8 cellular contexts compared by ENCODE assay signal in the genomic region with DNA sequence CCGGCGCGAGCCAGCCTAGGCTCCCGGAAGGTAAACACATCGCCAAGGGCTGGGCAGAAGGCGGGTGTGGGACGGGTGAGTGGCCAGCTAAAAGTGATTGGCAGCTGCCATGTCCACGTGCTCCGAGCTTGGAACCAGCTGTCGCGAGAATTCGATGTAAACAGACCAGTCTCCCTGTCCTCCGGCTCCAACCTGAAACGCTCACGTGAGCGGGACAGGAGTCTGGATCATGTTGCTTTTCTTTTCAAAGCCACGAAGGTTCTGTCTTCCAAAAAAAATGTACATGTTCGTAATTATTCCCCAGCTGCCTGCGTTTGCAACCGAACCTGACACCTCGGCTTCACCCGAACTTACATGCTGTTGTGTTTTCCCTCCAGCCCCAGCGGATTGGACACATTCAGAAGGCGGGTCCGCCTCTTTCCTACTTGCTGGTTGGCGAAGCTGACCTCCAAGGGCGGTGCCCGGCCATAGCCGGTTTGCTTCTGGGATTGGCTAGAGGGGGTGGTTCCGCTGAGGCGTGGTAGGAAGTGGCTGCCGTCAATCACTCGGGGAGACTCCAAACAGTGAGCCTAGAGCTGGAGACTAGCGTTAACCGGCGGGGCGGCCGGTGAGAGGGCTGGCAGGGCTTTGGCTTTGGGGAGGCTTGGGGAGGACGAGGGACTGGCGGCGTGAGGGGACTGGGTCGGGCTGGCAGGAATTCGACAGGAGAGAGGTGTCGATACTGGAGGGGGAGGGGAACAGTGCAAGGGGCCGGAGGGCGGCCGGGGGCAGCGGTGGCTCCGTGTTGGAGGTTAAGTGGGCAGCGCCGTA. TPM values are rescaled to one million over a fixed set of nuclear protein-coding genes. Genes with fewer than 3 reads are reported as not detected.
DNase-seq lines count a peak whose midpoint lies in the region; ATAC-seq, FAIRE-seq and TF ChIP-seq lines count a peak whose summit lies in the region.

A gene (plus strand): TSS at position 544 of the 810 bp plus-strand sequence.

- peak; percentile 97 for ATAC-seq in HG02884 (IDR thresholded peaks at IDR 0.05; ENCODE audit: unreplicated experiment)
- peak; percentile 97 to 98 (median 98) for ATAC-seq in psoas muscle

- H3K9me3 ChIP-seq in right atrium auricular region (no peaks in the 10 kb centered on the region), psoas muscle (no peaks in the 10 kb centered on the region)

- peaks cover 0 to 14% of the 10 kb centered on the region in 2 donors for H3K4me1 ChIP-seq in right atrium auricular region
- peaks cover 11% of the 10 kb centered on the region for H3K4me1 ChIP-seq in psoas muscle

- peaks cover 3% of the 10 kb centered on the region for H3K9me3 Mint-ChIP-seq in T-helper 1 cell treated with Interleukin-12 subunit alpha and Interleukin-12 subunit beta and Interleukin-4 antibody, amounts not matched to agents 30 μg/mL and 1 μg/mL, for 36 hours

- H3K27ac ChIP-seq in angular gyrus (ENCODE audit: low read depth, low read length) (peak within 1 kb of the TSS; percentile 98), right atrium auricular region (peak within 1 kb of the TSS; percentile 64 to 86), psoas muscle (peak within 1 kb of the TSS; percentile 85)

- no peaks in the 10 kb centered on the region for H3K36me3 Mint-ChIP-seq in T-helper 1 cell treated with Interleukin-12 subunit alpha and Interleukin-12 subunit beta and Interleukin-4 antibody, amounts not matched to agents 30 μg/mL and 1 μg/mL, for 36 hours (ENCODE audit: low read depth)

- H3K27ac Mint-ChIP-seq in T-helper 1 cell treated with Interleukin-12 subunit alpha and Interleukin-12 subunit beta and Interleukin-4 antibody, amounts not matched to agents 30 μg/mL and 1 μg/mL, for 36 hours = peak within 1 kb of the TSS; percentile 80

- DNase-seq in GM13977 (ENCODE audit: low spot score) = peak; percentile 97
- peak; percentile 97 for DNase-seq in NCI-H1694 (lab: John Stamatoyannopoulos, UW)
- DNase-seq in right atrium auricular region (ENCODE audit: low spot score) = peak; percentile 99
- DNase-seq in psoas muscle = peak; percentile 98 to 99
- peak; percentile 100 for DNase-seq in urothelium cell line (ENCODE audit: low spot score)

- TF ChIP-seq CTCF in GM13977 (IDR thresholded peaks at IDR 0.05; ENCODE audit: extremely low read depth, insufficient read depth, missing control alignments) (no peak), right atrium auricular region (IDR thresholded peaks at IDR 0.05) (no peak), psoas muscle (IDR thresholded peaks at IDR 0.05) (no peak)

- FAIRE-seq in urothelium cell line (lab: Jason Lieb, UNC) = peak; percentile 98

- in situ Hi-C loops in GM13977 (cut with MboI; ENCODE audit: low pct_unique_long_range_greater_than_20kb, low sequenced_read_pairs, unreplicated experiment) = no loop called here

- WGBS in psoas muscle, 3 donors = 0% methylated on average over 51 of the region's 51 CpGs

- intact Hi-C loops in psoas muscle (cut with DNase I) = no loop called here

- peak within 1 kb of the TSS; percentile 67 to 92 for H3K4me3 ChIP-seq in right atrium auricular region
- peak within 1 kb of the TSS; percentile 82 for H3K4me3 ChIP-seq in psoas muscle

- peak within 1 kb of the TSS; percentile 90 for H3K4me3 Mint-ChIP-seq in T-helper 1 cell treated with Interleukin-12 subunit alpha and Interleukin-12 subunit beta and Interleukin-4 antibody, amounts not matched to agents 30 μg/mL and 1 μg/mL, for 36 hours

- H3K27me3 Mint-ChIP-seq in T-helper 1 cell treated with Interleukin-12 subunit alpha and Interleukin-12 subunit beta and Interleukin-4 antibody, amounts not matched to agents 30 μg/mL and 1 μg/mL, for 36 hours (ENCODE audit: low read depth) = no peaks in the 10 kb centered on the region

- H3K36me3 ChIP-seq in right atrium auricular region = no peaks in the 10 kb centered on the region
- H3K36me3 ChIP-seq in psoas muscle (ENCODE audit: insufficient read depth in 1 of 2, low read depth in 1 of 2) = peaks cover 0 to 26% of the 10 kb centered on the region in 2 donors

- peaks cover 10% of the 10 kb centered on the region for H3K4me1 Mint-ChIP-seq in T-helper 1 cell treated with Interleukin-12 subunit alpha and Interleukin-12 subunit beta and Interleukin-4 antibody, amounts not matched to agents 30 μg/mL and 1 μg/mL, for 36 hours (ENCODE audit: low read depth)

- H3K27me3 ChIP-seq in right atrium auricular region (no peaks in the 10 kb centered on the region), psoas muscle (ENCODE audit: insufficient read depth in 3 of 3, low read length in 2 of 3) (no peaks in the 10 kb centered on the region)

RNA-seq across cellular contexts. Expression of the gene that starts here (rescaled TPM):
- 10 to 100 TPM; 12.0 to 15.6 TPM for total RNA-seq in right atrium auricular region
- total RNA-seq in psoas muscle = 10 to 100 TPM; 15.0 to 28.8 (median 19.1) TPM
- polyA plus RNA-seq in psoas muscle = 1 to 10 TPM; 2.4 to 7.1 (median 5.1) TPM

Comparison
In these comparisons a context has a peak if more than half of its experiments do, and no peak if none do; other contexts are left out.
1. Peak in every context shown above with its lines: DNase-seq, ATAC-seq, H3K4me3 ChIP-seq and H3K27ac ChIP-seq.